ENCODE assay signal across 22 cellular contexts in genomic region chr5:3122985-3123762, GRCh38.
DNase-seq lines count a peak whose midpoint lies in the region; ATAC-seq and TF ChIP-seq lines count a peak whose summit lies in the region.
"Had no signal": no experiment of that assay in that cellular context is flagged by ENCODE, and none has a peak within 500 bp of the region (broad histone marks: within the 10 kb centered on the region; RNA-seq: fewer than 3 reads in every experiment).

No MANE protein-coding gene starts in this region.

- H3K9me3 ChIP-seq in ES-I3 (ENCODE audit: control insufficient read depth, insufficient read depth, low read length) (no peaks in the 10 kb centered on the region), HUES48 (ENCODE audit: control insufficient read depth, insufficient read depth, low read length) (no peaks in the 10 kb centered on the region), prostate gland (no peaks in the 10 kb centered on the region)
- no peaks in the 10 kb centered on the region for H3K9me3 ChIP-seq in effector memory CD4-positive, alpha-beta T cell (ENCODE audit: control insufficient read depth, low read length)
- H3K9me3 ChIP-seq: BLaER1 had no signal

- DNase-seq in ecto neural progenitor cell (ENCODE audit: low spot score) (peak; percentile 51), mesothelial cell of epicardium (ENCODE audit: low spot score in 2 of 2, unreplicated experiment in 2 of 2) (no peak), prostate gland (ENCODE audit: low spot score) (no peak), cortex of kidney (lab: John Stamatoyannopoulos, UW) (no peak)
- DNase-seq in natural killer cell treated with Interleukin-12 subunit alpha and Interleukin-12 subunit beta and Interleukin-15 and Interleukin-18, amount 100 ng/mL, for 72 hours (ENCODE audit: low spot score): no peak
- no peak for DNase-seq in effector memory CD4-positive, alpha-beta T cell
- DNase-seq: CD4-positive, alpha-beta memory T cell; DMS153; GOT3; NCI-H1417; NCI-H187 treated with DMSO at 0.1 percent for 48 hours; NCI-H2171 treated with DMSO at 0.1 percent for 48 hours; NCI-H446; NCI-H526 treated with DMSO at 0.1 percent for 48 hours; OCI-M1; Right ventricle myocardium superior; SW 1271 had no signal

- no peaks in the 10 kb centered on the region for H3K36me3 Mint-ChIP-seq in mesothelial cell of epicardium
- H3K36me3 Mint-ChIP-seq in natural killer cell treated with Interleukin-12 subunit alpha and Interleukin-12 subunit beta and Interleukin-15 and Interleukin-18, amount 100 ng/mL, for 72 hours: no peaks in the 10 kb centered on the region
- H3K36me3 Mint-ChIP-seq: CD4-positive, alpha-beta memory T cell had no signal

- TF ChIP-seq CTCF in mesothelial cell of epicardium (IDR thresholded peaks at IDR 0.05; ENCODE audit: unreplicated experiment): no peak
- TF ChIP-seq CTCF in prostate gland (IDR thresholded peaks at IDR 0.05): no peak

- H3K4me1 Mint-ChIP-seq in mesothelial cell of epicardium: peaks cover 42% of the 10 kb centered on the region
- H3K4me1 Mint-ChIP-seq in natural killer cell treated with Interleukin-12 subunit alpha and Interleukin-12 subunit beta and Interleukin-15 and Interleukin-18, amount 100 ng/mL, for 72 hours (ENCODE audit: low read depth in 2 of 2): no peaks in the 10 kb centered on the region
- H3K4me1 Mint-ChIP-seq: CD4-positive, alpha-beta memory T cell had no signal

- H3K36me3 ChIP-seq in ES-I3 (ENCODE audit: insufficient read depth, low read length) (no peaks in the 10 kb centered on the region), HUES48 (ENCODE audit: control insufficient read depth, insufficient read depth, low read length) (no peaks in the 10 kb centered on the region), prostate gland (no peaks in the 10 kb centered on the region)
- H3K36me3 ChIP-seq in effector memory CD4-positive, alpha-beta T cell (ENCODE audit: control insufficient read depth, insufficient read depth, low read length): no peaks in the 10 kb centered on the region
- H3K36me3 ChIP-seq: BLaER1 had no signal

- ATAC-seq in natural killer cell treated with Interleukin-12 subunit alpha and Interleukin-12 subunit beta and Interleukin-15 and Interleukin-18, amount 100 ng/mL, for 72 hours: no peak
- ATAC-seq: GM12878 had no signal

- H3K9ac ChIP-seq in ES-I3 (ENCODE audit: low read depth, low read length) (peak overlapping the region; percentile 5; the same call in 1 of the 2 replicates), HUES48 (ENCODE audit: low read depth, low read length) (no peak overlapping the region; the same call in 1 of the 2 replicates)
- H3K9ac ChIP-seq: BLaER1 had no signal

- H3K27me3 ChIP-seq in HUES48 (ENCODE audit: control insufficient read depth, insufficient read depth, low read length) (peaks cover 39% of the 10 kb centered on the region), prostate gland (replicated peaks; ENCODE audit: insufficient read depth) (no peaks in the 10 kb centered on the region)
- H3K27me3 ChIP-seq in effector memory CD4-positive, alpha-beta T cell (replicated peaks; ENCODE audit: control insufficient read depth, insufficient read depth, low read length, poor library complexity, severe bottlenecking): no peaks in the 10 kb centered on the region

- H3K27ac ChIP-seq in HUES48 (ENCODE audit: low read depth, low read length): peak overlapping the region; percentile 96
- H3K27ac ChIP-seq in prostate gland: no peak overlapping the region
- no peak overlapping the region for H3K27ac ChIP-seq in effector memory CD4-positive, alpha-beta T cell (ENCODE audit: insufficient read depth, low read length, poor library complexity, severe bottlenecking)
- H3K27ac ChIP-seq: BLaER1, HL-60 had no signal

- no peak for TF ChIP-seq POLR2A in prostate gland (IDR thresholded peaks at IDR 0.05)

- H3K4me3 Mint-ChIP-seq in mesothelial cell of epicardium: no peak overlapping the region
- no peak overlapping the region for H3K4me3 Mint-ChIP-seq in natural killer cell treated with Interleukin-12 subunit alpha and Interleukin-12 subunit beta and Interleukin-15 and Interleukin-18, amount 100 ng/mL, for 72 hours
- H3K4me3 Mint-ChIP-seq: CD4-positive, alpha-beta memory T cell had no signal

- intact Hi-C loops in prostate gland (cut with DNase I): no loop called here

- H3K9me3 Mint-ChIP-seq in mesothelial cell of epicardium: no peaks in the 10 kb centered on the region
- no peaks in the 10 kb centered on the region for H3K9me3 Mint-ChIP-seq in natural killer cell treated with Interleukin-12 subunit alpha and Interleukin-12 subunit beta and Interleukin-15 and Interleukin-18, amount 100 ng/mL, for 72 hours
- H3K9me3 Mint-ChIP-seq: CD4-positive, alpha-beta memory T cell had no signal

- peaks cover 62% of the 10 kb centered on the region for H3K4me1 ChIP-seq in ES-I3 (ENCODE audit: insufficient read depth, low read length)
- H3K4me1 ChIP-seq in HUES48 (ENCODE audit: control insufficient read depth, insufficient read depth, low read length): peaks cover 74% of the 10 kb centered on the region
- no peaks in the 10 kb centered on the region for H3K4me1 ChIP-seq in prostate gland (replicated peaks)
- H3K4me1 ChIP-seq in effector memory CD4-positive, alpha-beta T cell (ENCODE audit: control insufficient read depth, insufficient read depth, low read length, poor library complexity, severe bottlenecking): no peaks in the 10 kb centered on the region

- H3K27ac Mint-ChIP-seq in mesothelial cell of epicardium: peak overlapping the region; percentile 66
- no peak overlapping the region for H3K27ac Mint-ChIP-seq in natural killer cell treated with Interleukin-12 subunit alpha and Interleukin-12 subunit beta and Interleukin-15 and Interleukin-18, amount 100 ng/mL, for 72 hours
- H3K27ac Mint-ChIP-seq: CD4-positive, alpha-beta memory T cell had no signal

- H3K4me3 ChIP-seq in HUES48 (ENCODE audit: low read depth, low read length): peak overlapping the region; percentile 12; the same call in 1 of the 2 replicates
- no peak overlapping the region for H3K4me3 ChIP-seq in prostate gland
- H3K4me3 ChIP-seq in effector memory CD4-positive, alpha-beta T cell (ENCODE audit: insufficient read depth, low read depth, low read length, poor library complexity, severe bottlenecking): no peak overlapping the region
- H3K4me3 ChIP-seq: BLaER1, GM12878 had no signal

- H3K27me3 Mint-ChIP-seq in mesothelial cell of epicardium (ENCODE audit: low read depth): peaks cover 32% of the 10 kb centered on the region
- H3K27me3 Mint-ChIP-seq in natural killer cell treated with Interleukin-12 subunit alpha and Interleukin-12 subunit beta and Interleukin-15 and Interleukin-18, amount 100 ng/mL, for 72 hours: peaks cover 7 to 12% of the 10 kb centered on the region in 2 donors

- WGBS in prostate gland: 37% methylated on average over 6 of the region's 6 CpGs
